ENCODE assay signal across 22 cellular contexts in the genomic region with DNA sequence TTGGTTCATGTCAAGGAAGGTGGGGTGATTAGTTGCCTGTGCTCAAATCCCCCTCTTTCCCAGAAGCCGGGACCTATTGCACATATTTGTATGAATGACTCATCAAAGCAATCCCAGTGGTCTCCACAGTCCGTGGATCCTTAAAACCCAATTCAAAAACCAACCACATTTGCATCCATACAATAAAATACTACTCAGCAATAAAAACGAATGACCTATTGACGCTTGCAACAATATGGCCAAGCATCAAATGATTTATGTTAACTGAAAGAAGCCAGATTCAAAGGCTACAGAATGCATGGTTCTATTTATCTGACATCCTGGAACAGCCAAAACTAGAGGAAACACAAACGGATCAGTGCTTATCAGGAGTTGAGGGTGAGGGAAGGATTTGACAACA.
DNase-seq lines count a peak whose midpoint lies in the region; ATAC-seq, FAIRE-seq and TF ChIP-seq lines count a peak whose summit lies in the region.
"Had no signal": no experiment of that assay in that cellular context is flagged by ENCODE, and none has a peak within 500 bp of the region (broad histone marks: within the 10 kb centered on the region; RNA-seq: fewer than 3 reads in every experiment).

No MANE protein-coding gene starts in this region.

- no peak overlapping the region for H3K27ac Mint-ChIP-seq in activated T-helper 17 cell treated with anti-CD3 and anti-CD28 coated beads, Interleukin-2, amount 50 U/mL, for 72 hours
- H3K27ac Mint-ChIP-seq: B cell; CD14-positive monocyte; CD4-positive, alpha-beta T cell; CD8-positive, alpha-beta memory T cell had no signal

- H3K27ac ChIP-seq in A549 = no peak overlapping the region
- H3K27ac ChIP-seq in K562 (ENCODE audit: extremely low read depth, low read depth, low read length) = no peak overlapping the region
- H3K27ac ChIP-seq: BLaER1 treated with 17β-estradiol and CSF1 and Interleukin-3, amounts not matched to agents 10 nM and 100 nM; GM23248 had no signal

- H3K27me3 ChIP-seq in K562 (ENCODE audit: control insufficient read depth in 2 of 2, insufficient read depth in 2 of 2, low read length in 2 of 2) (no peaks in the 10 kb centered on the region), BE2C (no peaks in the 10 kb centered on the region)
- H3K27me3 ChIP-seq: BLaER1 treated with 17β-estradiol and CSF1 and Interleukin-3, amounts not matched to agents 10 nM and 100 nM had no signal

- H3K4me1 Mint-ChIP-seq in activated T-helper 17 cell treated with anti-CD3 and anti-CD28 coated beads, Interleukin-2, amount 50 U/mL, for 72 hours = no peaks in the 10 kb centered on the region
- H3K4me1 Mint-ChIP-seq: B cell; CD14-positive monocyte; CD8-positive, alpha-beta memory T cell had no signal

- intact Hi-C loops in K562 (cut with micrococcal nuclease) = no loop called here

- H3K4me1 ChIP-seq in A549 (no peaks in the 10 kb centered on the region), K562 (replicated peaks in 1 of 2; ENCODE audit: control insufficient read depth in 2 of 2, insufficient read depth in 2 of 2, low read length in 2 of 2) (no peaks in the 10 kb centered on the region), BE2C (no peaks in the 10 kb centered on the region)
- H3K4me1 ChIP-seq: BLaER1 treated with 17β-estradiol and CSF1 and Interleukin-3, amounts not matched to agents 10 nM and 100 nM had no signal

- POLR2A ChIA-PET in A549 (lab: Yijun Ruan, JAX) (no interaction called here), K562 (lab: Yijun Ruan, JAX) (no interaction called here)

- H3K4me3 ChIP-seq in A549 (no peak overlapping the region), K562 (no peak overlapping the region), BE2C (ENCODE audit: low read depth, low read length) (no peak overlapping the region)
- H3K4me3 ChIP-seq: BLaER1 treated with 17β-estradiol and CSF1 and Interleukin-3, amounts not matched to agents 10 nM and 100 nM; GM12878; GM23248 had no signal

- 4% methylated on average over 5 of the region's 5 CpGs for WGBS in A549 (ENCODE audit: missing lambda C conversion rate)
- 0% methylated on average over 5 of the region's 5 CpGs for WGBS in K562 (ENCODE audit: insufficient coverage, low coverage, missing lambda C conversion rate)

- TF ChIP-seq POLR2A in A549 (IDR thresholded peaks at IDR 0.05; ENCODE audit: low read length) (no peak), K562 (conservative IDR thresholded peaks at IDR 0.05) (no peak)

- TF ChIP-seq CTCF in A549 (IDR thresholded peaks at IDR 0.05) (no peak), K562 (IDR thresholded peaks at IDR 0.05 in 2 of 3, conservative IDR thresholded peaks at IDR 0.05 in 1 of 3; ENCODE audit: insufficient read depth in 2 of 3, low read depth in 1 of 3, low read length in 3 of 3) (no peak), BE2C (IDR thresholded peaks at IDR 0.05; ENCODE audit: low read depth, low read length) (no peak)

- no peaks in the 10 kb centered on the region for H4K20me1 ChIP-seq in K562 (replicated peaks; ENCODE audit: control insufficient read depth, insufficient read depth, low read length)
- H4K20me1 ChIP-seq: BLaER1 treated with 17β-estradiol and CSF1 and Interleukin-3, amounts not matched to agents 10 nM and 100 nM had no signal

- in situ Hi-C loops in K562 (cut with MboI) = no loop called here

- CTCF ChIA-PET in A549 (lab: Yijun Ruan, JAX) (no interaction called here), K562 (lab: Yijun Ruan, JAX; ENCODE audit: low intra/inter-chr PET ratio) (no interaction called here)

- no peak overlapping the region for H3K4me3 Mint-ChIP-seq in activated T-helper 17 cell treated with anti-CD3 and anti-CD28 coated beads, Interleukin-2, amount 50 U/mL, for 72 hours
- H3K4me3 Mint-ChIP-seq: B cell; CD14-positive monocyte; CD4-positive, alpha-beta T cell; CD8-positive, alpha-beta memory T cell had no signal

- H3K36me3 Mint-ChIP-seq in activated T-helper 17 cell treated with anti-CD3 and anti-CD28 coated beads, Interleukin-2, amount 50 U/mL, for 72 hours (ENCODE audit: low read depth) = no peaks in the 10 kb centered on the region
- H3K36me3 Mint-ChIP-seq: CD14-positive monocyte; CD8-positive, alpha-beta memory T cell had no signal

- no peak overlapping the region for H2AFZ ChIP-seq in K562 (ENCODE audit: low read depth, low read length)
- H2AFZ ChIP-seq: GM23248 had no signal

- FAIRE-seq in A549 (lab: Jason Lieb, UNC) = no peak
- FAIRE-seq in HTR-8/SVneo (lab: Jason Lieb, UNC) = peak; percentile 54
- no peak for FAIRE-seq in K562 (lab: Jason Lieb, UNC)
- FAIRE-seq: D721Med, GM12878, GM19239, H1 had no signal

- no peak for TF ChIP-seq RAD21 in A549 (conservative IDR thresholded peaks at IDR 0.05 in 1 of 2, IDR thresholded peaks at IDR 0.05 in 1 of 2)
- TF ChIP-seq RAD21 in K562 (CRISPR knock-in tag; conservative IDR thresholded peaks at IDR 0.05 in 1 of 2, IDR thresholded peaks at IDR 0.05 in 1 of 2) = no peak

- DNase-seq in A549 (ENCODE audit: low read depth in 1 of 2, low spot score in 1 of 2) = no peak
- DNase-seq in HTR-8/SVneo (ENCODE audit: insufficient read length, low spot score) = no peak
- DNase-seq in K562 (ENCODE audit: extremely low read depth in 1 of 4, low spot score in 3 of 4) = no peak
- DNase-seq in amniotic stem cell (lab: John Stamatoyannopoulos, UW) = no peak
- DNase-seq in BE2C = no peak
- DNase-seq: CD4-positive, alpha-beta T cell; CD8-positive, alpha-beta memory T cell; DMS 273 treated with DMSO at 0.1 percent for 48 hours; DMS79; EL; GDM1; GM23248; H7; HCEC 1CT had no signal

- no peak overlapping the region for H3K4me2 ChIP-seq in A549
- H3K4me2 ChIP-seq in K562 (ENCODE audit: insufficient read depth, low read length) = no peak overlapping the region
- H3K4me2 ChIP-seq: BLaER1 treated with 17β-estradiol and CSF1 and Interleukin-3, amounts not matched to agents 10 nM and 100 nM had no signal

- BruUV-seq in K562 (replicated peaks; lab: Mats Ljungman, UMichigan) = no TSS peak

- H3K9ac ChIP-seq in K562 (ENCODE audit: insufficient read depth in 1 of 2, low read depth in 2 of 2, low read length in 2 of 2) = no peak overlapping the region
- H3K9ac ChIP-seq: BLaER1 treated with 17β-estradiol and CSF1 and Interleukin-3, amounts not matched to agents 10 nM and 100 nM; GM23248 had no signal

- no peaks in the 10 kb centered on the region for H3K79me2 ChIP-seq in K562 (ENCODE audit: control insufficient read depth, insufficient read depth, low read length)

- TF ChIP-seq EP300 in A549 (IDR thresholded peaks at IDR 0.05) (no peak), K562 (IDR thresholded peaks at IDR 0.05; ENCODE audit: low read length) (no peak)

- no peaks in the 10 kb centered on the region for H3K9me3 Mint-ChIP-seq in activated T-helper 17 cell treated with anti-CD3 and anti-CD28 coated beads, Interleukin-2, amount 50 U/mL, for 72 hours

- H3K36me3 ChIP-seq in K562 (ENCODE audit: control insufficient read depth, insufficient read depth, low read length) (no peaks in the 10 kb centered on the region), BE2C (no peaks in the 10 kb centered on the region)
- H3K36me3 ChIP-seq: BLaER1 treated with 17β-estradiol and CSF1 and Interleukin-3, amounts not matched to agents 10 nM and 100 nM had no signal

- no peak for ATAC-seq in A549
- no peak for ATAC-seq in K562
- ATAC-seq in activated T-helper 17 cell treated with anti-CD3 and anti-CD28 coated beads, Interleukin-2, amount 50 U/mL, for 72 hours (replicated peaks) = no peak
- ATAC-seq: GM12878 had no signal

- H3K27me3 Mint-ChIP-seq in activated T-helper 17 cell treated with anti-CD3 and anti-CD28 coated beads, Interleukin-2, amount 50 U/mL, for 72 hours = no peaks in the 10 kb centered on the region
- H3K27me3 Mint-ChIP-seq: B cell; CD4-positive, alpha-beta T cell; CD8-positive, alpha-beta memory T cell had no signal

- H3K9me3 ChIP-seq in A549 (no peaks in the 10 kb centered on the region), K562 (replicated peaks; ENCODE audit: control insufficient read depth, insufficient read depth, low read depth, low read length) (no peaks in the 10 kb centered on the region), BE2C (no peaks in the 10 kb centered on the region)

- no peaks in the 10 kb centered on the region for H3K9me1 ChIP-seq in K562 (ENCODE audit: control insufficient read depth, insufficient read depth, low read length)

TF ChIP-seq in A549, 52 proteins besides CTCF, POLR2A, EP300 and RAD21:
- TF ChIP-seq SMC3 (IDR thresholded peaks at IDR 0.05) (no peak), ZC3H11A (IDR thresholded peaks at IDR 0.05) (no peak), JUN (IDR thresholded peaks at IDR 0.05) (no peak), MAFK (IDR thresholded peaks at IDR 0.05; ENCODE audit: partially characterized antibody) (peak; percentile 16), ZNF302 (CRISPR knock-in tag; IDR thresholded peaks at IDR 0.05) (no peak), RARB (CRISPR knock-in tag; IDR thresholded peaks at IDR 0.05) (no peak), FOSL2 (IDR thresholded peaks at IDR 0.05) (no peak), FOSL2 (CRISPR knock-in tag; IDR thresholded peaks at IDR 0.05) (no peak)

TF ChIP-seq in K562, 482 proteins besides CTCF, POLR2A, EP300 and RAD21:
- TF ChIP-seq ZNF316 (IDR thresholded peaks at IDR 0.05) (peak; percentile 28; the same call in 1 of the 2 replicates), HIVEP1 (CRISPR knock-in tag; IDR thresholded peaks at IDR 0.05) (no peak)

Comparison
In these comparisons a context has a peak if more than half of its experiments do, and no peak if none do; other contexts are left out.
1. Of the 35 proteins assayed by ChIP-seq in both K562 and A549: peak only in K562: none; only in A549: MAFK; in both: none; in neither: 34.